In the genomic region with DNA sequence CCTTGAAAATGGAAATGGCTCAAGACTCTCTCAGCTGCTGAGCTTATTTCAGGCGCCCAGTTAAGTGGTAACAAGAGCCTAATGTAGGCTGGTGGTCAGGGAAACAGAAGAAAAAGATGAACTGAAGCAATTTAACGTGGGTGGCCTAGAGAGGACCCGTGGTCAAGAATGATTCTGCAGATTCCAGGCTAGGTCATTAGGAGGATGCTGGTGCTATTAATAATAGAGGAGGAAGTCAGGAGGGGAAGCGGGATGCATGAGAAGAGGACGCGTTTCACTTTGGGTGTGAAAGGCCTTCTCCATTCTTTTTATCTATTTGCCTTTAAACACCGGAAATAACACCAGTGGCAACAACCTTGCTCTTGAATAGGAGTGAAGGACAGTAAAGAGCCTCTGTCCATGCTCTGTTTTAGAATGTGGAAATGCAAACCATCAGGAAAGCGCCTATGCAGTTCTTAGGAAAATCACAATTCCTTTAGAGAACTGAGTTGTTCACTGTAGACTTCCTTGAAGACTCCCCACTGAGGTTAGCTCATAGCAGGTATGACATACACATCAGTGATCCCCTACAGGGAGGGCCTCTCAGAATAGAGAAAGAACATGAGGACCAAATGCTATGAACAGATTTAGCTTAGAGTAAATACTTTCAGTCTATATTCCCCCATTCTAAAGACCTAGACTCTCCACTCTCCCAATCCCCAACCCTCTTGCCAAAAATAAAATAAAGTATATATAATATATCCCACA, we compare ENCODE assay signal across 19 cellular contexts. TPM values are rescaled to one million over a fixed set of nuclear protein-coding genes. Genes with fewer than 3 reads are reported as not detected.
DNase-seq lines count a peak whose midpoint lies in the region; ATAC-seq, FAIRE-seq and TF ChIP-seq lines count a peak whose summit lies in the region.
"Had no signal": no experiment of that assay in that cellular context is flagged by ENCODE, and none has a peak within 500 bp of the region (broad histone marks: within the 10 kb centered on the region; RNA-seq: fewer than 3 reads in every experiment).

No MANE protein-coding gene starts in this region.

- no peaks in the 10 kb centered on the region for H3K9me3 Mint-ChIP-seq in activated T-helper 2 cell treated with anti-CD3 and anti-CD28 coated beads, Interferon-gamma antibody, Interleukin-2, Interleukin-4, amounts not matched to agents 10 μg/mL and 5 μg/mL and 100 μg/mL, durations not matched to agents 14 hours and 24 hours and 36 hours
- H3K9me3 Mint-ChIP-seq: activated T-helper 1 cell treated with anti-CD3 and anti-CD28 coated beads, Interleukin-12 subunit alpha, Interleukin-12 subunit beta, Interleukin-2, Interleukin-4 antibody, amounts not matched to agents 30 ng/mL and 10 ng/mL and 1 ng/mL, durations not matched to agents 14 hours and 24 hours and 36 hours had no signal

- H3K36me3 Mint-ChIP-seq in activated T-helper 2 cell treated with anti-CD3 and anti-CD28 coated beads, Interferon-gamma antibody, Interleukin-2, Interleukin-4, amounts not matched to agents 10 μg/mL and 5 μg/mL and 100 μg/mL, durations not matched to agents 14 hours and 24 hours and 36 hours (ENCODE audit: low read depth): no peaks in the 10 kb centered on the region

- peaks cover 3 to 16% (median 10%) of the 10 kb centered on the region in 4 experiments; a peak in 5 of 7 replicates for H3K4me1 ChIP-seq in H1 (replicated peaks in 1 of 4; ENCODE audit: control insufficient read depth in 3 of 4, insufficient read depth in 4 of 4, low read length in 3 of 4)
- H3K4me1 ChIP-seq in mesendoderm (ENCODE audit: control insufficient read depth, low read depth, low read length): peaks cover 2% of the 10 kb centered on the region
- H3K4me1 ChIP-seq: ascending aorta had no signal

- H3K4ac ChIP-seq in H1 (replicated peaks; ENCODE audit: insufficient read length, low read depth, low read length) (no peak overlapping the region), mesendoderm (ENCODE audit: low read depth, low read length) (no peak overlapping the region)

- no peak overlapping the region for H2BK20ac ChIP-seq in H1 (ENCODE audit: low read length)

- no peaks in the 10 kb centered on the region for H3K27me3 Mint-ChIP-seq in activated T-helper 2 cell treated with anti-CD3 and anti-CD28 coated beads, Interferon-gamma antibody, Interleukin-2, Interleukin-4, amounts not matched to agents 10 μg/mL and 5 μg/mL and 100 μg/mL, durations not matched to agents 14 hours and 24 hours and 36 hours (ENCODE audit: low read depth)

- no peak overlapping the region for H3K27ac Mint-ChIP-seq in activated T-helper 2 cell treated with anti-CD3 and anti-CD28 coated beads, Interferon-gamma antibody, Interleukin-2, Interleukin-4, amounts not matched to agents 10 μg/mL and 5 μg/mL and 100 μg/mL, durations not matched to agents 14 hours and 24 hours and 36 hours
- H3K27ac Mint-ChIP-seq: activated T-helper 1 cell treated with anti-CD3 and anti-CD28 coated beads, Interleukin-12 subunit alpha, Interleukin-12 subunit beta, Interleukin-2, Interleukin-4 antibody, amounts not matched to agents 30 ng/mL and 10 ng/mL and 1 ng/mL, durations not matched to agents 14 hours and 24 hours and 36 hours had no signal

- H3K4me3 ChIP-seq in NB4 (ENCODE audit: low read depth, low read length) (no peak overlapping the region), H1 (ENCODE audit: extremely low read depth in 1 of 4, insufficient read depth in 2 of 4, low read depth in 3 of 4, low read length in 4 of 4) (no peak overlapping the region), mesendoderm (ENCODE audit: low read length) (no peak overlapping the region)
- H3K4me3 ChIP-seq: ascending aorta had no signal

- no peak overlapping the region for H4K91ac ChIP-seq in H1 (replicated peaks; ENCODE audit: insufficient read length, low read length)

- H3K23ac ChIP-seq in H1 (ENCODE audit: insufficient read length) (no peak overlapping the region), mesendoderm (ENCODE audit: low read length) (no peak overlapping the region)

- H2BK5ac ChIP-seq in H1 (ENCODE audit: low read depth, low read length): peak overlapping the region; percentile 9; the same call in 1 of the 2 replicates
- H2BK5ac ChIP-seq in mesendoderm (ENCODE audit: low read length): no peak overlapping the region

- no peaks in the 10 kb centered on the region for H3K27me3 ChIP-seq in H1 (replicated peaks in 1 of 4; ENCODE audit: control insufficient read depth in 3 of 4, extremely low read depth in 1 of 4, insufficient read depth in 3 of 4, low read length in 3 of 4)
- H3K27me3 ChIP-seq in mesendoderm (ENCODE audit: insufficient read depth, low read length, poor library complexity): no peaks in the 10 kb centered on the region
- H3K27me3 ChIP-seq: ascending aorta had no signal

- H3K9ac ChIP-seq in H1 (replicated peaks in 1 of 4; ENCODE audit: extremely low read depth in 1 of 4, low read depth in 3 of 4, low read length in 3 of 4) (no peak overlapping the region), mesendoderm (ENCODE audit: low read length) (no peak overlapping the region)

- DNase-seq in NOMO-1 treated with DMSO at 0.1 percent for 48 hours (lab: John Stamatoyannopoulos, UW; ENCODE audit: unreplicated experiment) (peak; percentile 18), NOMO-1 treated with dmso at 0.1 percent for 144 hours (lab: John Stamatoyannopoulos, UW; ENCODE audit: unreplicated experiment) (no peak), NB4 (ENCODE audit: low read depth) (peak; percentile 49), H1 (ENCODE audit: low read depth in 1 of 2, low spot score in 2 of 2) (no peak), sciatic nerve (ENCODE audit: low spot score) (no peak), AG08396 (ENCODE audit: low spot score) (no peak), mesendoderm (no peak)
- DNase-seq in activated T-helper 2 cell treated with anti-CD3 and anti-CD28 coated beads, Interferon-gamma antibody, Interleukin-2, Interleukin-4, amounts not matched to agents 10 μg/mL and 5 μg/mL and 100 μg/mL, durations not matched to agents 14 hours and 24 hours and 36 hours (ENCODE audit: low spot score): no peak
- DNase-seq: 8988T; activated CD4-positive, alpha-beta T cell treated with anti-CD3 and anti-CD28 coated beads for 4 hours; effector CD4-positive, alpha-beta T cell; HCEC 1CT; IMR-90; NCI-H187; NCI-H748 treated with DMSO at 0.1 percent for 48 hours; nucleus accumbens had no signal

- H2BK12ac ChIP-seq in H1 (ENCODE audit: low read depth, low read length): no peak overlapping the region

- H3K4me2 ChIP-seq in H1 (ENCODE audit: insufficient read depth in 1 of 2, low read depth in 2 of 2, low read length in 2 of 2) (peak overlapping the region in 1 of 2 experiments; percentile 22; a peak in 1 of 4 replicates), mesendoderm (ENCODE audit: low read length) (no peak overlapping the region)

- TF ChIP-seq CTCF in NB4 (IDR thresholded peaks at IDR 0.05; ENCODE audit: low read depth, low read length): no peak
- TF ChIP-seq CTCF in H1 (IDR thresholded peaks at IDR 0.05; ENCODE audit: control extremely low read depth in 1 of 3, insufficient read depth in 1 of 3, low read depth in 1 of 3, low read length in 3 of 3): no peak

- ATAC-seq in sciatic nerve: peak; percentile 51

- WGBS in H1 (ENCODE audit: extremely low coverage in 1 of 2, insufficient coverage in 1 of 2, insufficient read length in 1 of 2, insufficient replicate concordance in 2 of 2, low coverage in 1 of 2, low lambda C conversion rate in 2 of 2, missing lambda C conversion rate in 1 of 2), 2 experiments: 62% methylated on average over 8 of the region's 8 CpGs; no CpG with 5 or more reads in 1 of the 2 experiments
- WGBS in mesendoderm (ENCODE audit: extremely low coverage, insufficient coverage, low lambda C conversion rate): no CpG with 5 or more reads among the region's 8 CpGs

- H3K79me2 ChIP-seq in H1 (ENCODE audit: control insufficient read depth in 1 of 2, insufficient read depth in 2 of 2, low read length in 2 of 2): no peaks in the 10 kb centered on the region
- no peaks in the 10 kb centered on the region for H3K79me2 ChIP-seq in mesendoderm (ENCODE audit: control insufficient read depth, insufficient read depth, low read length)

- no peaks in the 10 kb centered on the region for H4K20me1 ChIP-seq in H1 (replicated peaks in 1 of 2; ENCODE audit: control insufficient read depth in 1 of 2, insufficient read depth in 2 of 2, low read length in 2 of 2)

- H3K27ac ChIP-seq in H1 (ENCODE audit: low read depth, low read length): no peak overlapping the region
- H3K27ac ChIP-seq in mesendoderm (ENCODE audit: low read depth, low read length): no peak overlapping the region
- H3K27ac ChIP-seq: ascending aorta had no signal

- H3K18ac ChIP-seq in H1 (ENCODE audit: extremely low read depth, low read length) (no peak overlapping the region), mesendoderm (ENCODE audit: low read length) (no peak overlapping the region)

- no peak overlapping the region for H3K14ac ChIP-seq in H1 (ENCODE audit: insufficient read length)

- no peaks in the 10 kb centered on the region for H3K9me3 ChIP-seq in H1 (ENCODE audit: insufficient read depth in 2 of 2, low read depth in 1 of 2, low read length in 1 of 2)
- H3K9me3 ChIP-seq: ascending aorta had no signal

- POLR2A ChIA-PET in H1 (lab: Charles Lee; ENCODE audit: partially characterized antibody): no interaction called here

- H3K56ac ChIP-seq in H1 (replicated peaks; ENCODE audit: insufficient read length, low read depth, low read length) (no peak overlapping the region), mesendoderm (ENCODE audit: low read length) (no peak overlapping the region)

- intact Hi-C loops in sciatic nerve (cut with DNase I): no loop called here
- intact Hi-C loops in activated T-helper 2 cell treated with anti-CD3 and anti-CD28 coated beads, Interferon-gamma antibody, Interleukin-2, Interleukin-4, amounts not matched to agents 10 μg/mL and 5 μg/mL and 100 μg/mL, durations not matched to agents 14 hours and 24 hours and 36 hours (cut with micrococcal nuclease): no loop called here

- no peaks in the 10 kb centered on the region for H3K4me1 Mint-ChIP-seq in activated T-helper 2 cell treated with anti-CD3 and anti-CD28 coated beads, Interferon-gamma antibody, Interleukin-2, Interleukin-4, amounts not matched to agents 10 μg/mL and 5 μg/mL and 100 μg/mL, durations not matched to agents 14 hours and 24 hours and 36 hours (ENCODE audit: low read depth)

- TF ChIP-seq RAD21 in H1 (IDR thresholded peaks at IDR 0.05 in 1 of 2, conservative IDR thresholded peaks at IDR 0.05 in 1 of 2; ENCODE audit: low read depth in 2 of 2, low read length in 2 of 2): no peak

- H2AFZ ChIP-seq in H1 (ENCODE audit: low read length): no peak overlapping the region

- H4K5ac ChIP-seq in H1 (ENCODE audit: insufficient read length, low read depth, low read length) (no peak overlapping the region), mesendoderm (ENCODE audit: low read length) (no peak overlapping the region)

- TF ChIP-seq POLR2A in NB4 (IDR thresholded peaks at IDR 0.05; ENCODE audit: extremely low read depth, insufficient read length): no peak
- no peak for TF ChIP-seq POLR2A in H1 (IDR thresholded peaks at IDR 0.05; ENCODE audit: control extremely low read depth in 1 of 2, low read depth in 2 of 2, low read length in 2 of 2)

- no peak overlapping the region for H3K4me3 Mint-ChIP-seq in activated T-helper 2 cell treated with anti-CD3 and anti-CD28 coated beads, Interferon-gamma antibody, Interleukin-2, Interleukin-4, amounts not matched to agents 10 μg/mL and 5 μg/mL and 100 μg/mL, durations not matched to agents 14 hours and 24 hours and 36 hours (ENCODE audit: low read depth)
- H3K4me3 Mint-ChIP-seq: activated T-helper 1 cell treated with anti-CD3 and anti-CD28 coated beads, Interleukin-12 subunit alpha, Interleukin-12 subunit beta, Interleukin-2, Interleukin-4 antibody, amounts not matched to agents 30 ng/mL and 10 ng/mL and 1 ng/mL, durations not matched to agents 14 hours and 24 hours and 36 hours had no signal

- H2BK15ac ChIP-seq in H1 (ENCODE audit: low read length): no peak overlapping the region
- no peak overlapping the region for H2BK15ac ChIP-seq in mesendoderm (replicated peaks; ENCODE audit: low read depth)

- H3K23me2 ChIP-seq in H1 (ENCODE audit: low read depth, low read length): no peaks in the 10 kb centered on the region

- H2BK120ac ChIP-seq in H1 (replicated peaks; ENCODE audit: low read depth, low read length): no peak overlapping the region
- H2BK120ac ChIP-seq in mesendoderm (ENCODE audit: low read depth, low read length): no peak overlapping the region

- H3K79me1 ChIP-seq in H1 (ENCODE audit: low read depth, low read length) (no peaks in the 10 kb centered on the region), mesendoderm (ENCODE audit: low read length) (no peaks in the 10 kb centered on the region)

- H3K36me3 ChIP-seq in H1 (ENCODE audit: control insufficient read depth in 2 of 4, insufficient read depth in 4 of 4, low read length in 3 of 4) (no peaks in the 10 kb centered on the region; a peak in 1 of 8 replicates), mesendoderm (ENCODE audit: control insufficient read depth, insufficient read depth, low read length) (no peaks in the 10 kb centered on the region)

- no peak overlapping the region for H4K8ac ChIP-seq in H1 (ENCODE audit: extremely low read depth, insufficient read depth, low read length)
- no peak overlapping the region for H4K8ac ChIP-seq in mesendoderm (ENCODE audit: low read depth, low read length)

- no peak for TF ChIP-seq EP300 in H1 (IDR thresholded peaks at IDR 0.05; ENCODE audit: borderline replicate concordance in 1 of 2, low read depth in 2 of 2, low read length in 2 of 2)

- CTCF ChIA-PET in H1 (lab: Charles Lee; ENCODE audit: partially characterized antibody): interaction anchor here (1.1 to 3.0 kb wide), 6 partner anchors 9 to 126 kb away, joined by 3 to 29 read pairs (median 4); a partner anchor contains a TSS

- no peak for FAIRE-seq in H1 (lab: Jason Lieb, UNC)
- FAIRE-seq: frontal cortex had no signal

- no peak overlapping the region for H2AK5ac ChIP-seq in H1 (ENCODE audit: low read depth, low read length)
- H2AK5ac ChIP-seq in mesendoderm (ENCODE audit: low read length): no peak overlapping the region

RNA-seq across cellular contexts. Expression of a gene that starts 8.6 kb away (rescaled TPM):
- total RNA-seq in H1 (2021; fragmentation: NEBNext Ultra II Directional; extraction: Animal tissue kit (Norgen Biotek cat#: 25700)): 32.4 and 35.6 TPM in 2 replicates
- polyA plus RNA-seq in H1 (2011; rRNA removed): 10.6 and 18.1 TPM in 2 replicates
- polyA plus RNA-seq in H1 (2011; cell fraction: cytosol; rRNA removed): 14.2 TPM
- polyA plus RNA-seq in H1 (2011; cell fraction: nucleus; rRNA removed): 12.3 TPM
- 21.8 to 34.8 TPM (median 23.1 TPM) in 4 replicates for polyA plus RNA-seq in H1 (2012, experiment 1 of 2)
- polyA plus RNA-seq in H1 (2012, experiment 2 of 2): 11.1 TPM
- polyA plus RNA-seq in H1 (2013, experiment 1 of 2): 109 TPM
- 115 TPM for polyA plus RNA-seq in H1 (2013, experiment 2 of 2)
- polyA minus RNA-seq in H1 (2011; rRNA and poly(A)+ RNA removed): 22.2 and 51.0 TPM in 2 replicates
- 14.0 TPM for polyA minus RNA-seq in H1 (2011; cell fraction: cytosol; rRNA and poly(A)+ RNA removed)
- polyA minus RNA-seq in H1 (2011; cell fraction: nucleus; rRNA and poly(A)+ RNA removed): 12.8 TPM
- 72.5 TPM for total RNA-seq in sciatic nerve
- polyA plus RNA-seq in mesendoderm (2013, experiment 1 of 2): 39.3 TPM
- polyA plus RNA-seq in mesendoderm (2013, experiment 2 of 2): 38.4 TPM
- total RNA-seq in activated T-helper 2 cell treated with anti-CD3 and anti-CD28 coated beads, Interferon-gamma antibody, Interleukin-2, Interleukin-4, amounts not matched to agents 10 μg/mL and 5 μg/mL and 100 μg/mL, durations not matched to agents 14 hours and 24 hours and 36 hours: 12.9 and 13.6 TPM in 2 replicates

RNA-seq across cellular contexts. Expression of a gene that starts 35.9 kb away (rescaled TPM):
- 0.56 TPM in 1 of 2 replicates, not detected in the other for total RNA-seq in H1 (2021; fragmentation: NEBNext Ultra II Directional; extraction: Animal tissue kit (Norgen Biotek cat#: 25700))
- polyA plus RNA-seq in H1 (2011; rRNA removed): 1.3 and 1.6 TPM in 2 replicates
- 0.65 TPM for polyA plus RNA-seq in H1 (2011; cell fraction: cytosol; rRNA removed)
- polyA plus RNA-seq in H1 (2011; cell fraction: nucleus; rRNA removed): 1.5 TPM
- polyA plus RNA-seq in H1 (2012, experiment 1 of 2): 0.53 to 0.88 TPM (median 0.58 TPM) in 4 replicates
- polyA plus RNA-seq in H1 (2012, experiment 2 of 2): 0.79 TPM
- 0.67 TPM for polyA plus RNA-seq in H1 (2013, experiment 1 of 2)
- 0.85 TPM for polyA plus RNA-seq in H1 (2013, experiment 2 of 2)
- 0.88 and 1.4 TPM in 2 replicates for polyA minus RNA-seq in H1 (2011; rRNA and poly(A)+ RNA removed)
- 1.1 TPM for polyA minus RNA-seq in H1 (2011; cell fraction: cytosol; rRNA and poly(A)+ RNA removed)
- 1.6 TPM for polyA minus RNA-seq in H1 (2011; cell fraction: nucleus; rRNA and poly(A)+ RNA removed)
- 8.8 TPM for total RNA-seq in sciatic nerve
- 0.08 TPM for polyA plus RNA-seq in mesendoderm (2013, experiment 1 of 2)
- polyA plus RNA-seq in mesendoderm (2013, experiment 2 of 2): 0.13 TPM
- total RNA-seq in activated T-helper 2 cell treated with anti-CD3 and anti-CD28 coated beads, Interferon-gamma antibody, Interleukin-2, Interleukin-4, amounts not matched to agents 10 μg/mL and 5 μg/mL and 100 μg/mL, durations not matched to agents 14 hours and 24 hours and 36 hours: not detected in 2 replicates
- total RNA-seq: activated T-helper 1 cell treated with anti-CD3 and anti-CD28 coated beads, Interleukin-12 subunit alpha, Interleukin-12 subunit beta, Interleukin-2, Interleukin-4 antibody, amounts not matched to agents 30 ng/mL and 10 ng/mL and 1 ng/mL, durations not matched to agents 14 hours and 24 hours and 36 hours had no signal

RNA-seq across cellular contexts. Expression of a gene that starts 58.8 kb away (rescaled TPM):
- total RNA-seq in H1 (2021; fragmentation: NEBNext Ultra II Directional; extraction: Animal tissue kit (Norgen Biotek cat#: 25700)): 0.35 and 0.40 TPM in 2 replicates
- polyA plus RNA-seq in H1 (2011; rRNA removed): 0.03 TPM in 1 of 2 replicates, not detected in the other
- polyA plus RNA-seq in H1 (2011; cell fraction: cytosol; rRNA removed): 0.04 TPM
- 0.03 TPM for polyA plus RNA-seq in H1 (2011; cell fraction: nucleus; rRNA removed)
- 0.08 to 0.22 TPM (median 0.11 TPM) in 4 replicates for polyA plus RNA-seq in H1 (2012, experiment 1 of 2)
- not detected for polyA plus RNA-seq in H1 (2012, experiment 2 of 2)
- polyA plus RNA-seq in H1 (2013, experiment 1 of 2): 0.14 TPM
- 0.11 TPM for polyA plus RNA-seq in H1 (2013, experiment 2 of 2)
- not detected in 2 replicates for polyA minus RNA-seq in H1 (2011; rRNA and poly(A)+ RNA removed)
- not detected for polyA minus RNA-seq in H1 (2011; cell fraction: cytosol; rRNA and poly(A)+ RNA removed)
- not detected for polyA minus RNA-seq in H1 (2011; cell fraction: nucleus; rRNA and poly(A)+ RNA removed)
- 19.9 TPM for total RNA-seq in sciatic nerve
- polyA plus RNA-seq in mesendoderm (2013, experiment 1 of 2): 2.3 TPM
- polyA plus RNA-seq in mesendoderm (2013, experiment 2 of 2): 2.3 TPM
- 0.57 and 0.82 TPM in 2 replicates for total RNA-seq in activated T-helper 2 cell treated with anti-CD3 and anti-CD28 coated beads, Interferon-gamma antibody, Interleukin-2, Interleukin-4, amounts not matched to agents 10 μg/mL and 5 μg/mL and 100 μg/mL, durations not matched to agents 14 hours and 24 hours and 36 hours

Comparison
In these comparisons a context has a peak if more than half of its experiments do, and no peak if none do; other contexts are left out.
1. DNase-seq: peak in NOMO-1 treated with DMSO at 0.1 percent for 48 hours (single experiment) and NB4 (single experiment); none in NOMO-1 treated with dmso at 0.1 percent for 144 hours (single experiment), H1 (0 of 2), sciatic nerve (single experiment), AG08396 (single experiment), mesendoderm (single experiment) and activated T-helper 2 cell treated with anti-CD3 and anti-CD28 coated beads, Interferon-gamma antibody, Interleukin-2, Interleukin-4, amounts not matched to agents 10 μg/mL and 5 μg/mL and 100 μg/mL, durations not matched to agents 14 hours and 24 hours and 36 hours (single experiment).
2. RNA of a gene that starts 58.8 kb away (total RNA-seq): 19.9 TPM in sciatic nerve (single experiment); 0.57 to 0.82 TPM in activated T-helper 2 cell treated with anti-CD3 and anti-CD28 coated beads, Interferon-gamma antibody, Interleukin-2, Interleukin-4, amounts not matched to agents 10 μg/mL and 5 μg/mL and 100 μg/mL, durations not matched to agents 14 hours and 24 hours and 36 hours and 0.35 to 0.40 TPM in H1; every median in the first group is over 10 times any median in the second.